ENCODE assay signal across 8 cellular contexts in the genomic region with DNA sequence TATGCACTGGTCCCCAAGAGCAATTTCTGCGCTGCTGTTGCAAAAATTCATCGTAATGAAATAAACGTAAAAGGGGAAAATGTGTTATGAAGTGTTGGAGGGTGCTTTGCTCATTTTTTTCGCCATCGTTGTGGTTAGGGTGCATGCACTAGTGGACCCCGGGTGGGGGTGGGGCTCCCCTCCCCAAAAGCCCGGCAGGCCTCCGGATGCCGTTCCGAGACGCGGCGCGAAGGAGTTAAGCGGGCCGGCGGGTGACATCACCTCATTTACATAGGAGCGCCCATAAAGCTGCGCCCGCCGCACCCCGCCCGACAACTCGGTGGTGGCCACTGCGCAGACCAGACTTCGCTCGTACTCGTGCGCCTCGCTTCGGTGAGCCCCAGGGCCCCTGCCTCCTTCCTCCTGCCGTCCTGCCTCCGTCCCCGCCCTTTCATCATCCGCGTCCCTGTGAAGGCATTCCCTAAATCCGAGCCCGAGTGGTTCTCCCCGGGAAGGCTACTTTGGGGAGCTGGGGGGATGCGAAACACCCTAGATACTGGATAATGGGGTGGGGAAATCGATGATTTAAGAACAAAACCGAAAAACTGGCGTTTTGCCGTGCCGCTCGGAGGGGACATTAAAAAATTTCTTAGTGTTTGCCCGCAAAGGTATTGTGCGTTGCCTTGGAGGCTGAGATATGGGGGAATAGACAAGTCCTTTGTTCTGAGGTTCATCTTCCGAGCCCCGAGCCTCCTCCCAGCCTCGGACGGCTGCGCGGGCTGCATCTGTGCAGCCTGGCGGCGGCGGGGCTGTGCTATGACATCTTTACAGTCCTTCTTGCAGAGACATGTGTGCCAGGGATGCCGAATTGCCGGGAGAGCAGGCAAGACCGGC. TPM values are rescaled to one million over a fixed set of nuclear protein-coding genes. Genes with fewer than 3 reads are reported as not detected.
DNase-seq lines count a peak whose midpoint lies in the region; ATAC-seq and TF ChIP-seq lines count a peak whose summit lies in the region.

Gene TMSB4X, plus strand, starts transcription at position 314 of the 873 bp plus-strand sequence.

- H3K4me1 Mint-ChIP-seq in H9 = peaks cover 41 to 51% of the 10 kb centered on the region in 2 experiments
- H3K4me1 Mint-ChIP-seq in activated naive CD4-positive, alpha-beta T cell treated with anti-CD3 and anti-CD28 coated beads, Interleukin-2, amount 10 ng/mL, durations not matched to agents 7 days and 5 days = peaks cover 39% of the 10 kb centered on the region

- peak within 1 kb of the TSS; percentile 2 for H2BK12ac ChIP-seq in H9 (ENCODE audit: insufficient read length, low read depth, low read length)

- H3K4me3 Mint-ChIP-seq in H9 = peak within 1 kb of the TSS; percentile 87 to 97
- peak within 1 kb of the TSS; percentile 97 for H3K4me3 Mint-ChIP-seq in activated naive CD4-positive, alpha-beta T cell treated with anti-CD3 and anti-CD28 coated beads, Interleukin-2, amount 10 ng/mL, durations not matched to agents 7 days and 5 days

- no peaks in the 10 kb centered on the region; the same call in 1 of the 2 replicates for H3K27me3 Mint-ChIP-seq in H9 (ENCODE audit: low read depth)
- H3K27me3 Mint-ChIP-seq in activated naive CD4-positive, alpha-beta T cell treated with anti-CD3 and anti-CD28 coated beads, Interleukin-2, amount 10 ng/mL, durations not matched to agents 7 days and 5 days = peaks cover 14% of the 10 kb centered on the region

- peak within 1 kb of the TSS; percentile 95 to 99 (median 97) for H3K27ac Mint-ChIP-seq in H9
- peak within 1 kb of the TSS; percentile 99 for H3K27ac Mint-ChIP-seq in activated naive CD4-positive, alpha-beta T cell treated with anti-CD3 and anti-CD28 coated beads, Interleukin-2, amount 10 ng/mL, durations not matched to agents 7 days and 5 days

- CTCF ChIA-PET in activated naive CD4-positive, alpha-beta T cell treated with anti-CD3 and anti-CD28 coated beads, Interleukin-2, amount 10 ng/mL, durations not matched to agents 7 days and 5 days (lab: Charles Lee) = interaction anchor here (1.2 to 3.6 kb wide), 4 partner anchors 20 to 117 kb away, joined by 3 to 22 read pairs (median 6); no protein-coding TSS in a partner anchor

- peak within 1 kb of the TSS; percentile 82 for H3K4me2 ChIP-seq in H9 (ENCODE audit: insufficient read depth, insufficient read length, low read length)

- H3K4me3 ChIP-seq in gastroesophageal sphincter = peak within 1 kb of the TSS; percentile 69 to 100
- peak within 1 kb of the TSS; percentile 78 to 89 for H3K4me3 ChIP-seq in neutrophil (ENCODE audit: low read depth in 1 of 2, low read length in 1 of 2)
- peak within 1 kb of the TSS; percentile 65 for H3K4me3 ChIP-seq in suprapubic skin

- no peak within 1 kb of the TSS for H2BK20ac ChIP-seq in H9 (ENCODE audit: low read depth, low read length, poor library complexity, severe bottlenecking)

- H3K36me3 ChIP-seq in gastroesophageal sphincter (no peaks in the 10 kb centered on the region), neutrophil (peaks cover 15% of the 10 kb centered on the region), suprapubic skin (no peaks in the 10 kb centered on the region)

- H3K23me2 ChIP-seq in H9 (ENCODE audit: insufficient read length, low read depth, low read length, poor library complexity, severe bottlenecking) = no peaks in the 10 kb centered on the region

- peaks cover 11% of the 10 kb centered on the region; the same call in 1 of the 2 replicates for H3K79me2 ChIP-seq in H9 (ENCODE audit: insufficient read depth, low read length)

- peak within 1 kb of the TSS; percentile 90 for H3K18ac ChIP-seq in H9 (ENCODE audit: insufficient read length, low read depth, low read length)

- H4K8ac ChIP-seq in H9 (replicated peaks; ENCODE audit: insufficient read length, low read depth, low read length) = peak within 1 kb of the TSS; percentile 32

- H3K9me3 Mint-ChIP-seq in H9 = peaks cover 77 to 82% of the 10 kb centered on the region in 2 experiments
- no peaks in the 10 kb centered on the region for H3K9me3 Mint-ChIP-seq in activated naive CD4-positive, alpha-beta T cell treated with anti-CD3 and anti-CD28 coated beads, Interleukin-2, amount 10 ng/mL, durations not matched to agents 7 days and 5 days

- peak within 1 kb of the TSS; percentile 73 for H2BK120ac ChIP-seq in H9 (ENCODE audit: low read depth, low read length, poor library complexity, severe bottlenecking)

- H3K9ac ChIP-seq in H9 (ENCODE audit: extremely low read depth, insufficient read length, low read length) = peak within 1 kb of the TSS; percentile 100

- H3K4me1 ChIP-seq in H9 (ENCODE audit: insufficient read depth, low read length) = peaks cover 2% of the 10 kb centered on the region; the same call in 1 of the 2 replicates
- peaks cover 0 to 44% (median 0%) of the 10 kb centered on the region in 3 donors for H3K4me1 ChIP-seq in gastroesophageal sphincter
- H3K4me1 ChIP-seq in neutrophil (ENCODE audit: control insufficient read depth in 1 of 2, insufficient read depth in 1 of 2, low read depth in 1 of 2, low read length in 1 of 2) = peaks cover 44 to 73% of the 10 kb centered on the region in 2 experiments
- H3K4me1 ChIP-seq in suprapubic skin = peaks cover 11% of the 10 kb centered on the region

- H3K9me3 ChIP-seq in H9 (ENCODE audit: control insufficient read depth, low read depth, low read length) (no peaks in the 10 kb centered on the region), gastroesophageal sphincter (no peaks in the 10 kb centered on the region), neutrophil (no peaks in the 10 kb centered on the region), suprapubic skin (no peaks in the 10 kb centered on the region)

- H2BK15ac ChIP-seq in H9 (ENCODE audit: low read depth, low read length) = no peak within 1 kb of the TSS

- TF ChIP-seq POLR2A in gastroesophageal sphincter (IDR thresholded peaks at IDR 0.05) = peak; percentile 98 to 99
- peak; percentile 95 to 98 for TF ChIP-seq POLR2A in suprapubic skin (IDR thresholded peaks at IDR 0.05)

- H2AFZ ChIP-seq in H9 (ENCODE audit: low read length) = no peak within 1 kb of the TSS

- H2BK5ac ChIP-seq in H9 (ENCODE audit: insufficient read length, low read length) = peak within 1 kb of the TSS; percentile 90

- peak within 1 kb of the TSS; percentile 23 for H4K91ac ChIP-seq in H9 (ENCODE audit: insufficient read length, low read depth, low read length)

- no peaks in the 10 kb centered on the region for H3K27me3 ChIP-seq in H9 (ENCODE audit: insufficient read depth, low read length)
- no peaks in the 10 kb centered on the region for H3K27me3 ChIP-seq in gastroesophageal sphincter
- H3K27me3 ChIP-seq in neutrophil = no peaks in the 10 kb centered on the region
- no peaks in the 10 kb centered on the region for H3K27me3 ChIP-seq in suprapubic skin

- H3K23ac ChIP-seq in H9 (ENCODE audit: insufficient read length, low read depth, low read length) = no peak within 1 kb of the TSS

- H3K4ac ChIP-seq in H9 (ENCODE audit: low read depth, low read length) = peak within 1 kb of the TSS; percentile 71; the same call in 1 of the 2 replicates

- H4K5ac ChIP-seq in H9 (ENCODE audit: insufficient read length, low read depth, low read length) = peak within 1 kb of the TSS; percentile 96

- H3K79me1 ChIP-seq in H9 (ENCODE audit: insufficient read depth, low read depth, low read length, poor library complexity, severe bottlenecking) = no peaks in the 10 kb centered on the region

- TF ChIP-seq CTCF in H9 (conservative IDR thresholded peaks at IDR 0.05) (no peak), gastroesophageal sphincter (IDR thresholded peaks at IDR 0.05) (peak in 1 of 4 experiments; percentile 3), neutrophil (IDR thresholded peaks at IDR 0.05) (no peak), suprapubic skin (IDR thresholded peaks at IDR 0.05) (no peak)

- H3T11ph ChIP-seq in H9 (ENCODE audit: low read length) = no peak within 1 kb of the TSS

- WGBS in H9 (ENCODE audit: extremely low coverage, insufficient read length, low lambda C conversion rate) = no CpG with 5 or more reads among the region's 60 CpGs
- WGBS in gastroesophageal sphincter (ENCODE audit: low coverage in 1 of 2), 2 donors = 0 to 14% methylated on average over 4 to 17 of the region's 60 CpGs
- WGBS in suprapubic skin = 30% methylated on average over 54 of the region's 60 CpGs

- H3K56ac ChIP-seq in H9 (ENCODE audit: insufficient read length, low read depth, low read length) = peak within 1 kb of the TSS; percentile 96

- H4K20me1 ChIP-seq in H9 (ENCODE audit: control insufficient read depth, insufficient read depth, insufficient read length) = no peaks in the 10 kb centered on the region

- peak; percentile 70 for ATAC-seq in SK-N-SH treated with all-trans-retinoic acid at 6 μM for 48 hours
- ATAC-seq in gastroesophageal sphincter = peak; percentile 86

- peak within 1 kb of the TSS; percentile 98 for H3K14ac ChIP-seq in H9 (ENCODE audit: insufficient read depth, low read length)

- peak within 1 kb of the TSS; percentile 83 for H2AK5ac ChIP-seq in H9 (ENCODE audit: insufficient read length, low read length)

- peaks cover 25 to 34% (median 28%) of the 10 kb centered on the region in 3 experiments for H3K36me3 Mint-ChIP-seq in H9 (ENCODE audit: insufficient read depth in 1 of 3, low read depth in 3 of 3)
- H3K36me3 Mint-ChIP-seq in activated naive CD4-positive, alpha-beta T cell treated with anti-CD3 and anti-CD28 coated beads, Interleukin-2, amount 10 ng/mL, durations not matched to agents 7 days and 5 days = peaks cover 60% of the 10 kb centered on the region

- TF ChIP-seq EP300 in gastroesophageal sphincter (IDR thresholded peaks at IDR 0.05) = no peak
- TF ChIP-seq EP300 in suprapubic skin (IDR thresholded peaks at IDR 0.05) = no peak

- DNase-seq in DMS79 treated with DMSO at 0.1 percent for 48 hours (lab: John Stamatoyannopoulos, UW) (peak; percentile 40), H9 (peak; percentile 86), MV-4-11 (lab: John Stamatoyannopoulos, UW) (peak; percentile 77), suprapubic skin (ENCODE audit: low spot score in 2 of 2) (peak; percentile 91 to 92)
- peak; percentile 89 for DNase-seq in activated naive CD4-positive, alpha-beta T cell treated with anti-CD3 and anti-CD28 coated beads, Interleukin-2, amount 10 ng/mL, durations not matched to agents 7 days and 5 days

- peak within 1 kb of the TSS; percentile 75 for H3K27ac ChIP-seq in H9 (ENCODE audit: insufficient read length, low read depth, low read length)
- H3K27ac ChIP-seq in gastroesophageal sphincter = peak within 1 kb of the TSS; percentile 93 to 100 (median 94)
- peak within 1 kb of the TSS; percentile 99 for H3K27ac ChIP-seq in neutrophil
- peak within 1 kb of the TSS; percentile 98 for H3K27ac ChIP-seq in suprapubic skin

TF ChIP-seq in SK-N-SH treated with all-trans-retinoic acid at 6 μM for 48 hours, 23 proteins besides CTCF, POLR2A, EP300 and RAD21 (continues in another document):
- no peak for TF ChIP-seq ZFP30 (CRISPR knock-in tag; IDR thresholded peaks at IDR 0.05)
- peak; percentile 72 for TF ChIP-seq RARB (CRISPR knock-in tag; IDR thresholded peaks at IDR 0.05)
- no peak for TF ChIP-seq ZFP3 (CRISPR knock-in tag; IDR thresholded peaks at IDR 0.05)
- peak; percentile 15; the same call in 1 of the 2 replicates for TF ChIP-seq TOX (CRISPR knock-in tag; IDR thresholded peaks at IDR 0.05; ENCODE audit: borderline replicate concordance)
- TF ChIP-seq ZNF565 (CRISPR knock-in tag; conservative IDR thresholded peaks at IDR 0.05; ENCODE audit: low read depth) = no peak
- no peak for TF ChIP-seq ZNF70 (CRISPR knock-in tag; IDR thresholded peaks at IDR 0.05)

RNA-seq across cellular contexts. Expression of gene TMSB4X, which starts in this region (rescaled TPM):
- total RNA-seq in H9 (2021) (2,733 and 2,818 TPM in 2 replicates), gastroesophageal sphincter (1,000 to 10,000 TPM; 2,260 to 4,561 (median 3,693) TPM), suprapubic skin (1,000 to 10,000 TPM in 3 of 4 donors, 100 to 1,000 TPM in 1; 880 to 1,466 (median 1,228) TPM)

Comparison
In these comparisons a context has a peak if more than half of its experiments do, and no peak if none do; other contexts are left out.
1. Peak in every context shown above with its lines: DNase-seq, ATAC-seq, H3K4me3 ChIP-seq and H3K27ac ChIP-seq.
2. DNase-seq: peak in every context shown above with its lines; median percentile 92 in suprapubic skin; 89 in activated naive CD4-positive, alpha-beta T cell treated with anti-CD3 and anti-CD28 coated beads, Interleukin-2, amount 10 ng/mL, durations not matched to agents 7 days and 5 days; 86 in H9; 77 in MV-4-11; 40 in DMS79 treated with DMSO at 0.1 percent for 48 hours.